ENCODE assay signal across 32 cellular contexts in genomic region chr16:82454152-82454551, GRCh38.
"Had no signal": no experiment of that assay in that cellular context is flagged by ENCODE, and none has a peak within 500 bp of the region (broad histone marks: within the 10 kb centered on the region; RNA-seq: fewer than 3 reads in every experiment).

No MANE protein-coding gene starts in this region.

- FAIRE-seq: astrocyte, TTC549 had no signal

- H3K4me2 ChIP-seq: SK-N-SH had no signal

- H3K4me3 Mint-ChIP-seq: activated CD4-positive, alpha-beta T cell treated with anti-CD3 and anti-CD28 coated beads for 36 hours; activated CD4-positive, alpha-beta T cell treated with anti-CD3 and anti-CD28 coated beads, Interleukin-2, amount 10 ng/mL, durations not matched to agents 7 days and 5 days; activated CD8-positive, alpha-beta T cell treated with anti-CD3 and anti-CD28 coated beads, Interleukin-2, amount 10 ng/mL, durations not matched to agents 7 days and 5 days; activated naive CD4-positive, alpha-beta T cell treated with anti-CD3 and anti-CD28 coated beads for 36 hours; activated T-cell treated with anti-CD3 and anti-CD28 coated beads, Interleukin-2, amount 50 U/mL, for 4 hours; activated T-helper 1 cell treated with anti-CD3 and anti-CD28 coated beads, Interleukin-12 subunit alpha, Interleukin-12 subunit beta, Interleukin-2, Interleukin-4 antibody, amounts not matched to agents 30 ng/mL and 10 ng/mL and 1 ng/mL, durations not matched to agents 14 hours and 24 hours and 36 hours; T-helper 1 cell treated with Interleukin-12 subunit alpha and Interleukin-12 subunit beta and Interleukin-4 antibody, amounts not matched to agents 30 μg/mL and 1 μg/mL, for 36 hours; T-helper 2 cell treated with Interferon-gamma antibody and Interleukin-4, amounts not matched to agents 5 μg/mL and 100 μg/mL, for 36 hours had no signal

- ATAC-seq: activated CD4-positive, alpha-beta T cell treated with anti-CD3 and anti-CD28 coated beads for 36 hours; activated CD8-positive, alpha-beta T cell treated with anti-CD3 and anti-CD28 coated beads, Interleukin-2, amount 10 ng/mL, durations not matched to agents 7 days and 5 days; activated naive CD4-positive, alpha-beta T cell treated with anti-CD3 and anti-CD28 coated beads, Interleukin-2, amount 50 U/mL, for 72 hours; activated T-cell treated with anti-CD3 and anti-CD28 coated beads, Interleukin-2, amount 50 U/mL, for 4 hours; body of pancreas; PC-3 had no signal

- H3K4me1 Mint-ChIP-seq: activated CD4-positive, alpha-beta T cell treated with anti-CD3 and anti-CD28 coated beads for 36 hours; activated CD4-positive, alpha-beta T cell treated with anti-CD3 and anti-CD28 coated beads, Interleukin-2, amount 10 ng/mL, durations not matched to agents 7 days and 5 days had no signal

- H3K27me3 ChIP-seq: adrenal gland, body of pancreas, breast epithelium, Peyer's patch, SJSA1 had no signal

- H3K9me3 Mint-ChIP-seq: activated CD4-positive, alpha-beta T cell treated with anti-CD3 and anti-CD28 coated beads, Interleukin-2, amount 10 ng/mL, durations not matched to agents 7 days and 5 days; activated naive CD4-positive, alpha-beta T cell treated with anti-CD3 and anti-CD28 coated beads, Interleukin-2, amount 50 U/mL, for 72 hours; activated T-helper 1 cell treated with anti-CD3 and anti-CD28 coated beads, Interleukin-12 subunit alpha, Interleukin-12 subunit beta, Interleukin-2, Interleukin-4 antibody, amounts not matched to agents 30 ng/mL and 10 ng/mL and 1 ng/mL, durations not matched to agents 14 hours and 24 hours and 36 hours; T-helper 1 cell treated with Interleukin-12 subunit alpha and Interleukin-12 subunit beta and Interleukin-4 antibody, amounts not matched to agents 30 μg/mL and 1 μg/mL, for 36 hours; T-helper 2 cell treated with Interferon-gamma antibody and Interleukin-4, amounts not matched to agents 5 μg/mL and 100 μg/mL, for 36 hours had no signal

- H3K4me3 ChIP-seq: adrenal gland, body of pancreas, breast epithelium, Peyer's patch, SJSA1 had no signal

- H3K4me1 ChIP-seq: adrenal gland, body of pancreas, breast epithelium, Peyer's patch, SJSA1 had no signal

- H3K27ac Mint-ChIP-seq: activated CD4-positive, alpha-beta T cell treated with anti-CD3 and anti-CD28 coated beads for 36 hours; activated CD4-positive, alpha-beta T cell treated with anti-CD3 and anti-CD28 coated beads, Interleukin-2, amount 10 ng/mL, durations not matched to agents 7 days and 5 days; activated CD8-positive, alpha-beta T cell treated with anti-CD3 and anti-CD28 coated beads, Interleukin-2, amount 10 ng/mL, durations not matched to agents 7 days and 5 days; activated naive CD4-positive, alpha-beta T cell treated with anti-CD3 and anti-CD28 coated beads for 36 hours; activated naive CD4-positive, alpha-beta T cell treated with anti-CD3 and anti-CD28 coated beads, Interleukin-2, amount 50 U/mL, for 72 hours; activated T-helper 1 cell treated with anti-CD3 and anti-CD28 coated beads, Interleukin-12 subunit alpha, Interleukin-12 subunit beta, Interleukin-2, Interleukin-4 antibody, amounts not matched to agents 30 ng/mL and 10 ng/mL and 1 ng/mL, durations not matched to agents 14 hours and 24 hours and 36 hours; T-helper 1 cell treated with Interleukin-12 subunit alpha and Interleukin-12 subunit beta and Interleukin-4 antibody, amounts not matched to agents 30 μg/mL and 1 μg/mL, for 36 hours; T-helper 2 cell treated with Interferon-gamma antibody and Interleukin-4, amounts not matched to agents 5 μg/mL and 100 μg/mL, for 36 hours had no signal

- H3K9me3 ChIP-seq: adrenal gland, body of pancreas, breast epithelium, Peyer's patch, SJSA1, SK-N-SH had no signal

- H3K36me3 ChIP-seq: adrenal gland, breast epithelium, Peyer's patch, SJSA1 had no signal

- DNase-seq: activated CD4-positive, alpha-beta T cell treated with anti-CD3 and anti-CD28 coated beads for 36 hours; activated CD4-positive, alpha-beta T cell treated with anti-CD3 and anti-CD28 coated beads, Interleukin-2, amount 10 ng/mL, durations not matched to agents 7 days and 5 days; activated CD4-positive, alpha-beta T cell treated with anti-CD3 and anti-CD28 coated beads, Interleukin-2, amount 50 U/mL, for 48 hours; activated CD8-positive, alpha-beta T cell treated with anti-CD3 and anti-CD28 coated beads, Interleukin-2, amount 10 ng/mL, durations not matched to agents 7 days and 5 days; activated gamma-delta T cell treated with Interleukin-2 at 50 U/mL for 16 hours; activated naive CD4-positive, alpha-beta T cell treated with anti-CD3 and anti-CD28 coated beads for 36 hours; activated T-cell treated with anti-CD3 and anti-CD28 coated beads, Interleukin-2, amount 50 U/mL, for 4 hours; adrenal gland; body of pancreas; MM.1S; MV-4-11; NCI-H1092; NCI-H1436 treated with DMSO at 0.1 percent for 48 hours; NCI-H1694 treated with DMSO at 0.1 percent for 48 hours; NCI-H2029; NCI-H510A; NCI-H526; NCI-H748 treated with DMSO at 0.1 percent for 48 hours; NK-92 treated with Interleukin-12 subunit alpha and Interleukin-12 subunit beta, amount 100 ng/mL, for 24 hours; PC-3; Peyer's patch; RPMI8226; SHP77 treated with DMSO at 0.1 percent for 48 hours; SK-N-SH had no signal

- H3K27ac ChIP-seq: adrenal gland, body of pancreas, breast epithelium, Peyer's patch, SJSA1 had no signal

- H3K9ac ChIP-seq: SK-N-SH had no signal
